ENCODE assay signal across 9 cellular contexts in the genomic region with DNA sequence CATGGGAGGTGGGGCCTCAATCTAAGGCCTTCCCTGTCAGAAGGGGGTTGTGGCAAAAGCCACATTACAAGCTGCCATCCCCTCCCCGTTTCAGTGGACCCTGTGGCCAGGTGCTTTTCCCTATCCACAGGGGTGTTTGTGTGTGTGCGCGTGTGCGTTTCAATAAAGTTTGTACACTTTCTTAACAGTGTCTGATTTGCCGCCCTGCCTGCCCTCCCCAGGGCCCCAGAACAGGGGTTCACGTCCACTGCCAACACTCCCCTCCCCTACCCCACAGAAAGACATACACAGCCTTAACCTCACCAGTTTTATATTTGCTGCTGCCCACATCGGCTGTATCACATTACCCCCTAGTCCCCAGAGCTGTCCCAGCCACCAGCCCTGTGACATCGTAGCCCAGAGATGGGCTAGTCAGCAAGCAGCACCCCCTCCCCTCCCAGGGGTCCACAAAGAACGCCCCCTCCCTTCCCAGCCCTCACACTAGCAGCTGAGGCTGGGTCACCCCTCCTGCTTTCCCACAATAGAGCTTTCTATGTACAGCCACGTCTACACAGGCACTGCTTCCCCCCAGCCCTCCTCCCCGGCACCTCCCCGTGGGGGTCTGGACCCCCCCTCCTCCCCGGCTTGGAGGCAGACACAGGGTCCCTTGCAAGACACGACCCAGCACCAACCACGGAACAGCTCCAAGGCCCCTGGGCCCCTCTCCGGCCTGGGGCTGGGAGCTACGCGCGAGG. TPM values are rescaled to one million over a fixed set of nuclear protein-coding genes. Genes with fewer than 3 reads are reported as not detected.
DNase-seq lines count a peak whose midpoint lies in the region; ATAC-seq and TF ChIP-seq lines count a peak whose summit lies in the region.
"Had no signal": no experiment of that assay in that cellular context is flagged by ENCODE, and none has a peak within 500 bp of the region (broad histone marks: within the 10 kb centered on the region; RNA-seq: fewer than 3 reads in every experiment).

No MANE protein-coding gene starts in this region.

- CTCF ChIA-PET in Calu3 (lab: Charles Lee) = interaction anchor here (0.5 to 0.7 kb wide), 4 partner anchors 14 to 906 kb away, joined by 3 to 5 read pairs (median 3); no protein-coding TSS in a partner anchor

- TF ChIP-seq EP300 in gastroesophageal sphincter (IDR thresholded peaks at IDR 0.05) = no peak

- intact Hi-C loops in Calu3 (cut with micrococcal nuclease; ENCODE audit: unreplicated experiment) = no loop called here

- H3K27me3 ChIP-seq in Peyer's patch (no peaks in the 10 kb centered on the region), gastroesophageal sphincter (no peaks in the 10 kb centered on the region), rectal smooth muscle tissue (ENCODE audit: control insufficient read depth, insufficient read depth, low read length) (no peaks in the 10 kb centered on the region)

- H3K9me3 ChIP-seq in Peyer's patch (no peaks in the 10 kb centered on the region), gastroesophageal sphincter (no peaks in the 10 kb centered on the region)

- no peak overlapping the region for H3K27ac Mint-ChIP-seq in Calu3 (ENCODE audit: unreplicated experiment)

- H3K4me1 ChIP-seq in Peyer's patch (peaks cover 0 to 10% (median 4%) of the 10 kb centered on the region in 4 donors), gastroesophageal sphincter (peaks cover 0 to 7% (median 0%) of the 10 kb centered on the region in 3 donors), rectal smooth muscle tissue (ENCODE audit: control insufficient read depth, insufficient read depth, low read length) (no peaks in the 10 kb centered on the region)

- DNase-seq in Calu3 = no peak
- DNase-seq in Peyer's patch = no peak
- DNase-seq in stimulated activated naive CD4-positive, alpha-beta T cell (lab: John Stamatoyannopoulos, UW) = no peak
- no peak for DNase-seq in NCI-H748 (lab: John Stamatoyannopoulos, UW; ENCODE audit: unreplicated experiment)
- DNase-seq in nucleus accumbens (lab: John Stamatoyannopoulos, UW) = no peak
- DNase-seq: NCI-H187 had no signal

- H3K4me3 ChIP-seq in Peyer's patch (peak overlapping the region; percentile 41 to 60 (median 56)), gastroesophageal sphincter (peak overlapping the region in 1 of 2 donors; percentile 46), rectal smooth muscle tissue (ENCODE audit: low read length) (peak overlapping the region; percentile 49)

- H3K27ac ChIP-seq in Peyer's patch (peak overlapping the region in 1 of 4 donors; percentile 69), gastroesophageal sphincter (peak overlapping the region in 2 of 4 donors; percentile 37 to 59), rectal smooth muscle tissue (ENCODE audit: low read depth, low read length) (no peak overlapping the region)

- H3K36me3 ChIP-seq in Peyer's patch (peaks cover 0 to 46% (median 0%) of the 10 kb centered on the region in 3 donors), gastroesophageal sphincter (peaks cover 0 to 50% of the 10 kb centered on the region in 2 donors), rectal smooth muscle tissue (ENCODE audit: control insufficient read depth, insufficient read depth, low read length) (peaks cover 17% of the 10 kb centered on the region)

- TF ChIP-seq CTCF in Calu3 (IDR thresholded peaks at IDR 0.05; ENCODE audit: unreplicated experiment) (no peak), Peyer's patch (IDR thresholded peaks at IDR 0.05) (no peak), gastroesophageal sphincter (IDR thresholded peaks at IDR 0.05) (no peak)

- H3K36me3 Mint-ChIP-seq in Calu3 (ENCODE audit: insufficient read depth, unreplicated experiment) = peaks cover 14% of the 10 kb centered on the region

- H3K27me3 Mint-ChIP-seq in Calu3 (ENCODE audit: unreplicated experiment) = peaks cover 27% of the 10 kb centered on the region

- H3K9ac ChIP-seq in rectal smooth muscle tissue (ENCODE audit: low read length) = no peak overlapping the region

- ATAC-seq in gastroesophageal sphincter (peak; percentile 7), HG03342 (IDR thresholded peaks at IDR 0.05; ENCODE audit: unreplicated experiment) (no peak)

- BruUV-seq in Calu3 (replicated peaks; lab: Mats Ljungman, UMichigan) = no TSS peak

- no peaks in the 10 kb centered on the region for H3K9me3 Mint-ChIP-seq in Calu3 (ENCODE audit: low read depth, unreplicated experiment)

- peak overlapping the region; percentile 32 for H3K4me3 Mint-ChIP-seq in Calu3 (ENCODE audit: low read depth, unreplicated experiment)

- 20 to 80% methylated on average over 1 to 9 of the region's 19 CpGs for WGBS in gastroesophageal sphincter (ENCODE audit: low coverage in 1 of 2), 2 donors

- no peaks in the 10 kb centered on the region for H3K4me1 Mint-ChIP-seq in Calu3 (ENCODE audit: low read depth, unreplicated experiment)

- no peak for TF ChIP-seq POLR2A in Peyer's patch (IDR thresholded peaks at IDR 0.05)
- TF ChIP-seq POLR2A in gastroesophageal sphincter (IDR thresholded peaks at IDR 0.05) = no peak

RNA-seq across cellular contexts. Expression of a gene that starts 8.0 kb away (rescaled TPM):
- total RNA-seq in Calu3 (2022) (376 and 480 TPM in 2 replicates), Peyer's patch (100 to 1,000 TPM; 145 to 678 (median 492) TPM), gastroesophageal sphincter (100 to 1,000 TPM; 108 to 237 (median 182) TPM)

RNA-seq across cellular contexts. Expression of a gene that starts 10.6 kb away (rescaled TPM):
- 0.95 and 2.0 TPM in 2 replicates for total RNA-seq in Calu3 (2022)
- total RNA-seq in Peyer's patch = 1 to 10 TPM in 1 of 4 donors, under 1 TPM in 2, not detected in 1; 0.27 to 5.0 (median 0.88) TPM
- 1 to 10 TPM in 2 of 4 donors, under 1 TPM in 1, not detected in 1; 0.50 to 3.0 (median 2.3) TPM for total RNA-seq in gastroesophageal sphincter

RNA-seq across cellular contexts. Expression of a gene that starts 28.5 kb away (rescaled TPM):
- total RNA-seq in Calu3 (2022) = 271 and 297 TPM in 2 replicates
- 100 to 1,000 TPM in 3 of 4 donors, 10 to 100 TPM in 1; 97.7 to 155 (median 129) TPM for total RNA-seq in Peyer's patch
- total RNA-seq in gastroesophageal sphincter = 10 to 100 TPM; 36.2 to 61.8 (median 49.2) TPM

RNA-seq across cellular contexts. Expression of a gene that starts 36.4 kb away (rescaled TPM):
- total RNA-seq in Calu3 (2022) (1.2 and 1.6 TPM in 2 replicates), Peyer's patch (1 to 10 TPM in 1 of 4 donors, not detected in 3; 2.5 TPM), gastroesophageal sphincter (1 to 10 TPM in 1 of 4 donors, under 1 TPM in 2, not detected in 1; 0.31 to 1.2 (median 0.45) TPM)

RNA-seq across cellular contexts. Expression of a gene that starts 44.7 kb away (rescaled TPM):
- 0.86 and 1.2 TPM in 2 replicates for total RNA-seq in Calu3 (2022)
- total RNA-seq in Peyer's patch = 10 to 100 TPM in 1 of 4 donors, 1 to 10 TPM in 2, under 1 TPM in 1; 0.88 to 14.9 (median 3.8) TPM
- 1 to 10 TPM in 1 of 4 donors, under 1 TPM in 2, not detected in 1; 0.54 to 1.5 (median 0.69) TPM for total RNA-seq in gastroesophageal sphincter
